16 cellular contexts compared by ENCODE assay signal in genomic region chr20:48736231-48736630, GRCh38.
DNase-seq lines count a peak whose midpoint lies in the region; ATAC-seq, FAIRE-seq and TF ChIP-seq lines count a peak whose summit lies in the region.
"Had no signal": no experiment of that assay in that cellular context is flagged by ENCODE, and none has a peak within 500 bp of the region (broad histone marks: within the 10 kb centered on the region; RNA-seq: fewer than 3 reads in every experiment).

No MANE protein-coding gene starts in this region.

- no peak for DNase-seq in activated CD4-positive, alpha-beta T cell treated with anti-CD3 and anti-CD28 coated beads, Interleukin-2, amount 10 ng/mL, durations not matched to agents 24 days and 14 days
- no peak for DNase-seq in activated CD4-positive, alpha-beta T cell treated with anti-CD3 and anti-CD28 coated beads, Interleukin-2, amount 50 U/mL, for 4 hours
- peak; percentile 12 for DNase-seq in astrocyte (ENCODE audit: low read depth)
- peak; percentile 51 for DNase-seq in natural killer cell treated with Interleukin-12 subunit alpha and Interleukin-12 subunit beta and Interleukin-15 and Interleukin-18, amount 100 ng/mL, for 72 hours (ENCODE audit: low spot score)
- no peak for DNase-seq in psoas muscle
- no peak for DNase-seq in NCI-H1436 treated with DMSO at 0.1 percent for 48 hours (lab: John Stamatoyannopoulos, UW)
- DNase-seq: activated effector memory CD4-positive, alpha-beta T cell treated with Interleukin-2 at 50 U/mL for 16 hours; GOT3; NCI-H146; SK-N-SH; stimulated activated CD4-positive, alpha-beta T cell treated with anti-CD3 and anti-CD28 coated beads, Interleukin-12 subunit alpha, Interleukin-12 subunit beta, amount 100 ng/mL, for 4 hours; transverse colon had no signal

- H3K4me2 ChIP-seq in astrocyte (ENCODE audit: low read length), result no peak overlapping the region
- H3K4me2 ChIP-seq: neural progenitor cell, SK-N-SH had no signal

- H3K9me3 Mint-ChIP-seq in activated CD4-positive, alpha-beta T cell treated with anti-CD3 and anti-CD28 coated beads, Interleukin-2, amount 10 ng/mL, durations not matched to agents 24 days and 14 days, result no peaks in the 10 kb centered on the region
- H3K9me3 Mint-ChIP-seq in astrocyte (ENCODE audit: unreplicated experiment), result peaks cover 13% of the 10 kb centered on the region
- no peaks in the 10 kb centered on the region for H3K9me3 Mint-ChIP-seq in natural killer cell treated with Interleukin-12 subunit alpha and Interleukin-12 subunit beta and Interleukin-15 and Interleukin-18, amount 100 ng/mL, for 72 hours
- H3K9me3 Mint-ChIP-seq: neural progenitor cell had no signal

- H3K27ac ChIP-seq in KOPT-K1 (ENCODE audit: low read depth, low read length, poor library complexity, severe bottlenecking) (peak overlapping the region; percentile 50), astrocyte (ENCODE audit: low read depth, low read length) (no peak overlapping the region), psoas muscle (no peak overlapping the region)
- H3K27ac ChIP-seq: neural progenitor cell, transverse colon had no signal

- H3K79me2 ChIP-seq in astrocyte (ENCODE audit: insufficient read depth, low read length), result no peaks in the 10 kb centered on the region

- H3K4me3 ChIP-seq in astrocyte (ENCODE audit: insufficient read depth, low read depth, low read length) (no peak overlapping the region), psoas muscle (no peak overlapping the region)
- H3K4me3 ChIP-seq: neural progenitor cell, transverse colon had no signal

- H3K27ac Mint-ChIP-seq in activated CD4-positive, alpha-beta T cell treated with anti-CD3 and anti-CD28 coated beads, Interleukin-2, amount 10 ng/mL, durations not matched to agents 24 days and 14 days, result peak overlapping the region; percentile 64
- H3K27ac Mint-ChIP-seq in astrocyte (ENCODE audit: unreplicated experiment), result no peak overlapping the region
- peak overlapping the region; percentile 87 to 90 for H3K27ac Mint-ChIP-seq in natural killer cell treated with Interleukin-12 subunit alpha and Interleukin-12 subunit beta and Interleukin-15 and Interleukin-18, amount 100 ng/mL, for 72 hours
- H3K27ac Mint-ChIP-seq: neural progenitor cell had no signal

- TF ChIP-seq CTCF in astrocyte (IDR thresholded peaks at IDR 0.05; ENCODE audit: insufficient read depth, low read depth, low read length) (no peak), psoas muscle (IDR thresholded peaks at IDR 0.05) (no peak)

- peaks cover 9% of the 10 kb centered on the region for H4K20me1 ChIP-seq in astrocyte (ENCODE audit: insufficient read depth, low read length)

- no peaks in the 10 kb centered on the region for H3K27me3 ChIP-seq in astrocyte (ENCODE audit: insufficient read depth, low read length)
- peaks cover 0 to 1% (median 0%) of the 10 kb centered on the region in 3 donors for H3K27me3 ChIP-seq in psoas muscle (ENCODE audit: insufficient read depth in 3 of 3, low read length in 2 of 3)
- H3K27me3 ChIP-seq: transverse colon had no signal

- peaks cover 7% of the 10 kb centered on the region for H3K4me1 ChIP-seq in astrocyte (ENCODE audit: insufficient read depth, low read length)
- H3K4me1 ChIP-seq in psoas muscle, result peaks cover 8% of the 10 kb centered on the region
- H3K4me1 ChIP-seq: neural progenitor cell had no signal

- H3K36me3 ChIP-seq in KOPT-K1 (ENCODE audit: insufficient read depth, low read length), result peaks cover 6% of the 10 kb centered on the region; the same call in 1 of the 2 replicates
- H3K36me3 ChIP-seq in astrocyte (ENCODE audit: insufficient read depth, low read length), result no peaks in the 10 kb centered on the region
- no peaks in the 10 kb centered on the region for H3K36me3 ChIP-seq in psoas muscle (ENCODE audit: insufficient read depth in 1 of 2, low read depth in 1 of 2)
- H3K36me3 ChIP-seq: neural progenitor cell, transverse colon had no signal

- peaks cover 50% of the 10 kb centered on the region for H3K4me1 Mint-ChIP-seq in activated CD4-positive, alpha-beta T cell treated with anti-CD3 and anti-CD28 coated beads, Interleukin-2, amount 10 ng/mL, durations not matched to agents 24 days and 14 days
- peaks cover 12% of the 10 kb centered on the region for H3K4me1 Mint-ChIP-seq in astrocyte (ENCODE audit: low read depth, unreplicated experiment)
- peaks cover 57 to 64% of the 10 kb centered on the region in 2 donors for H3K4me1 Mint-ChIP-seq in natural killer cell treated with Interleukin-12 subunit alpha and Interleukin-12 subunit beta and Interleukin-15 and Interleukin-18, amount 100 ng/mL, for 72 hours (ENCODE audit: low read depth in 2 of 2)

- H3K9me3 ChIP-seq in KOPT-K1 (ENCODE audit: insufficient read depth, low read length, poor library complexity, severe bottlenecking) (no peaks in the 10 kb centered on the region), astrocyte (ENCODE audit: insufficient read depth, low read depth, low read length) (no peaks in the 10 kb centered on the region), psoas muscle (no peaks in the 10 kb centered on the region)
- H3K9me3 ChIP-seq: SK-N-SH, transverse colon had no signal

- ATAC-seq in natural killer cell treated with Interleukin-12 subunit alpha and Interleukin-12 subunit beta and Interleukin-15 and Interleukin-18, amount 100 ng/mL, for 72 hours, result peak in 1 of 2 donors; percentile 14
- no peak for ATAC-seq in psoas muscle
- ATAC-seq in GM18873 (IDR thresholded peaks at IDR 0.05; ENCODE audit: low FRiP score, unreplicated experiment), result no peak

- H3K9ac ChIP-seq in astrocyte (ENCODE audit: low read length), result no peak overlapping the region
- H3K9ac ChIP-seq: neural progenitor cell, SK-N-SH had no signal

- peak overlapping the region; percentile 50 for H3K4me3 Mint-ChIP-seq in activated CD4-positive, alpha-beta T cell treated with anti-CD3 and anti-CD28 coated beads, Interleukin-2, amount 10 ng/mL, durations not matched to agents 24 days and 14 days
- H3K4me3 Mint-ChIP-seq in astrocyte (ENCODE audit: unreplicated experiment), result no peak overlapping the region
- H3K4me3 Mint-ChIP-seq in natural killer cell treated with Interleukin-12 subunit alpha and Interleukin-12 subunit beta and Interleukin-15 and Interleukin-18, amount 100 ng/mL, for 72 hours, result peak overlapping the region; percentile 76
- H3K4me3 Mint-ChIP-seq: neural progenitor cell had no signal

- no peak for FAIRE-seq in astrocyte (lab: Jason Lieb, UNC)
- FAIRE-seq: endothelial cell of umbilical vein had no signal

- no peak overlapping the region for H2AFZ ChIP-seq in astrocyte (ENCODE audit: low read depth, low read length)
- H2AFZ ChIP-seq: neural progenitor cell had no signal

- H3K36me3 Mint-ChIP-seq in activated CD4-positive, alpha-beta T cell treated with anti-CD3 and anti-CD28 coated beads, Interleukin-2, amount 10 ng/mL, durations not matched to agents 24 days and 14 days (ENCODE audit: low read depth), result peaks cover 48% of the 10 kb centered on the region
- H3K36me3 Mint-ChIP-seq in astrocyte (ENCODE audit: low read depth, unreplicated experiment), result peaks cover 3% of the 10 kb centered on the region
- peaks cover 20% of the 10 kb centered on the region for H3K36me3 Mint-ChIP-seq in natural killer cell treated with Interleukin-12 subunit alpha and Interleukin-12 subunit beta and Interleukin-15 and Interleukin-18, amount 100 ng/mL, for 72 hours

- no peaks in the 10 kb centered on the region for H3K27me3 Mint-ChIP-seq in activated CD4-positive, alpha-beta T cell treated with anti-CD3 and anti-CD28 coated beads, Interleukin-2, amount 10 ng/mL, durations not matched to agents 24 days and 14 days
- H3K27me3 Mint-ChIP-seq in astrocyte (ENCODE audit: low read depth, unreplicated experiment), result peaks cover 4% of the 10 kb centered on the region
- H3K27me3 Mint-ChIP-seq in natural killer cell treated with Interleukin-12 subunit alpha and Interleukin-12 subunit beta and Interleukin-15 and Interleukin-18, amount 100 ng/mL, for 72 hours, result no peaks in the 10 kb centered on the region

- intact Hi-C loops in activated CD4-positive, alpha-beta T cell treated with anti-CD3 and anti-CD28 coated beads, Interleukin-2, amount 10 ng/mL, durations not matched to agents 24 days and 14 days (cut with micrococcal nuclease), result no loop called here
- intact Hi-C loops in psoas muscle (cut with DNase I), result loop anchor here in 1 of 2 donors (5.0 kb wide), 1 partner anchor 36 kb away; no protein-coding TSS in a partner anchor

Comparison
In these comparisons a context has a peak if more than half of its experiments do, and no peak if none do; other contexts are left out.
1. DNase-seq: peak in astrocyte (single experiment) and natural killer cell treated with Interleukin-12 subunit alpha and Interleukin-12 subunit beta and Interleukin-15 and Interleukin-18, amount 100 ng/mL, for 72 hours (single experiment); none in activated CD4-positive, alpha-beta T cell treated with anti-CD3 and anti-CD28 coated beads, Interleukin-2, amount 10 ng/mL, durations not matched to agents 24 days and 14 days (single experiment), activated CD4-positive, alpha-beta T cell treated with anti-CD3 and anti-CD28 coated beads, Interleukin-2, amount 50 U/mL, for 4 hours (0 of 2), psoas muscle (0 of 2) and NCI-H1436 treated with DMSO at 0.1 percent for 48 hours (single experiment).